8 cellular contexts compared by ENCODE assay signal in the genomic region with DNA sequence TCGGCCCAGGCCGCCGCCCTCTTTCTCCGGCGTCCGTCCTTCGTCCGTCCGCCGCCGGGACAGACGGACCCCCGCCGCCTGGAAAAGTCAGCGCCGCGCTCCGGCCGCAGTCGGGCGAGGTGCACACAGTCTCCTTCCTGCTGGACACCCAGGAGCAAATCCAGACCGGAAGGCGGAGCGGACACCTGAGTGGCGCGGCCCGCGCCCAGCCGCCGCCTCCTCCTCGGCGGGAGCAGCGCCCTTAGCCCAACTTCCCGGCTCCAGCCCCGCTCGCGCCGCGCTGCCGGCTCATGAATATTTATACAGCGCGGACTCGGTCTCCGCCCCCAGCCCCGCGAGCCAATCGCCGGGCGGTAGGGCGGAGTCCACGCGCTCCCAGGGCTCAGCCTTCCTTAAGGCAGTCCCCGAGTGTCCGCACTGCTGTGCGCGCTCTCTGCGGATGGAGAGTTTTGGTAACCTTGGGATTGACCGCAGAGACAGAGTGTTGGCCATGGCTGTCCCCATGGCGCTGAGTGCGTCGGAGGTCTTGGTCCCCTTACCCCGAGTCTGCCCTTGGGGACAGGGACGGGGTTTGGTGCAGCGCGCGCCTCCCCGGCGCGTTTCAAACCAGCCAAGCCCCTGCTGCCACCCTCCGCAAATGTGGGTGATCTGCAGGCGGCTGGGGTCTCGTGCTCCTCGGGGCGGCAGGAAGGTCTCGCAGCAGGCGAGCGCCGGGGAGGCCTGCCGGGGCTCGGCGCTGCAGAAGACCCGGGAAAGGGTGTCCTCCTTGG. TPM values are rescaled to one million over a fixed set of nuclear protein-coding genes. Genes with fewer than 3 reads are reported as not detected.
DNase-seq lines count a peak whose midpoint lies in the region; ATAC-seq and TF ChIP-seq lines count a peak whose summit lies in the region.

Gene FZD8 (minus strand): TSS at position 274 of the 770 bp plus-strand sequence. CDS start 867 bp downstream, outside the sequence.

- no peaks in the 10 kb centered on the region for H3K9me3 Mint-ChIP-seq in activated T-cell treated with anti-CD3 and anti-CD28 coated beads, Interleukin-2, amount 50 U/mL, for 72 hours

- peaks cover 13 to 47% (median 26%) of the 10 kb centered on the region in 3 donors for H3K4me1 ChIP-seq in esophagus squamous epithelium

- no peak for TF ChIP-seq CTCF in HL-60 (IDR thresholded peaks at IDR 0.05; ENCODE audit: insufficient read depth, low read length)
- no peak for TF ChIP-seq CTCF in esophagus squamous epithelium (IDR thresholded peaks at IDR 0.05)

- TF ChIP-seq POLR2A in esophagus squamous epithelium (IDR thresholded peaks at IDR 0.05) = peak in 3 of 4 donors; percentile 72 to 83 (median 78)

- peaks cover 32% of the 10 kb centered on the region for H3K27me3 Mint-ChIP-seq in activated T-cell treated with anti-CD3 and anti-CD28 coated beads, Interleukin-2, amount 50 U/mL, for 72 hours (ENCODE audit: low read depth)

- no peak within 1 kb of the TSS for H3K27ac Mint-ChIP-seq in activated T-cell treated with anti-CD3 and anti-CD28 coated beads, Interleukin-2, amount 50 U/mL, for 72 hours

- peaks cover 54% of the 10 kb centered on the region for H3K27me3 ChIP-seq in HL-60 (ENCODE audit: insufficient read depth, poor library complexity, severe bottlenecking)
- H3K27me3 ChIP-seq in esophagus squamous epithelium = peaks cover 0 to 57% (median 0%) of the 10 kb centered on the region in 4 donors

- intact Hi-C loops in esophagus squamous epithelium (cut with DNase I) = no loop called here

- no peaks in the 10 kb centered on the region for H3K9me3 ChIP-seq in esophagus squamous epithelium

- peak within 1 kb of the TSS; percentile 42 for H3K4me3 ChIP-seq in HL-60 (replicated peaks; ENCODE audit: insufficient read depth, low read length)
- peak within 1 kb of the TSS; percentile 65 to 85 (median 70) for H3K4me3 ChIP-seq in esophagus squamous epithelium

- H3K4me3 Mint-ChIP-seq in activated T-cell treated with anti-CD3 and anti-CD28 coated beads, Interleukin-2, amount 50 U/mL, for 72 hours = peak within 1 kb of the TSS; percentile 86 to 88

- H3K36me3 ChIP-seq in esophagus squamous epithelium = no peaks in the 10 kb centered on the region

- H3K36me3 Mint-ChIP-seq in activated T-cell treated with anti-CD3 and anti-CD28 coated beads, Interleukin-2, amount 50 U/mL, for 72 hours (ENCODE audit: insufficient read depth in 2 of 2) = no peaks in the 10 kb centered on the region

- WGBS in esophagus squamous epithelium, 2 donors = 0% methylated on average over 1 of the region's 82 CpGs; no CpG with 5 or more reads in 1 of the 2 donors

- ATAC-seq in GM19468 (IDR thresholded peaks at IDR 0.05; ENCODE audit: extremely low read depth, unreplicated experiment) = peak; percentile 79
- peak; percentile 84 to 88 for ATAC-seq in activated T-cell treated with anti-CD3 and anti-CD28 coated beads, Interleukin-2, amount 50 U/mL, for 72 hours (replicated peaks in 1 of 2)

- H3K4me1 Mint-ChIP-seq in activated T-cell treated with anti-CD3 and anti-CD28 coated beads, Interleukin-2, amount 50 U/mL, for 72 hours (ENCODE audit: low read depth) = peaks cover 12% of the 10 kb centered on the region

- H3K27ac ChIP-seq in HL-60 (replicated peaks) (no peak within 1 kb of the TSS), esophagus squamous epithelium (peak within 1 kb of the TSS; percentile 63 to 84 (median 77))

- DNase-seq in COLO668 (lab: John Stamatoyannopoulos, UW; ENCODE audit: unreplicated experiment) = peak; percentile 87
- peak; percentile 41 to 69 for DNase-seq in HL-60 (ENCODE audit: low read depth in 1 of 2, low spot score in 1 of 2)
- peak; percentile 45 for DNase-seq in NOMO-1 treated with DMSO at 0.1 percent for 48 hours (lab: John Stamatoyannopoulos, UW; ENCODE audit: unreplicated experiment)
- DNase-seq in activated T-cell treated with anti-CD3 and anti-CD28 coated beads, Interleukin-2, amount 50 U/mL, for 72 hours = peak; percentile 80 to 82
- DNase-seq in esophagus squamous epithelium (lab: John Stamatoyannopoulos, UW) = peak; percentile 47
- DNase-seq in myocyte (ENCODE audit: low read depth) = peak; percentile 93
- peak; percentile 43 for DNase-seq in stimulated activated CD8-positive, alpha-beta memory T cell treated with anti-CD3 and anti-CD28 coated beads, Interleukin-7, amount 100 ng/mL, for 24 hours (ENCODE audit: low read depth)

RNA-seq across cellular contexts. Expression of gene FZD8, which starts in this region (rescaled TPM):
- under 1 TPM; 0.35 to 0.50 TPM for total RNA-seq in activated T-cell treated with anti-CD3 and anti-CD28 coated beads, Interleukin-2, amount 50 U/mL, for 72 hours
- total RNA-seq in esophagus squamous epithelium = 1 to 10 TPM in 3 of 4 donors, under 1 TPM in 1; 0.53 to 2.3 (median 1.4) TPM
- 5.2 TPM in 2 replicates for total RNA-seq in myocyte
- polyA plus RNA-seq in myocyte (2012) = 53.1 TPM

Comparison
In these comparisons a context has a peak if more than half of its experiments do, and no peak if none do; other contexts are left out.
1. Peak in DNase-seq and ATAC-seq in activated T-cell treated with anti-CD3 and anti-CD28 coated beads, Interleukin-2, amount 50 U/mL, for 72 hours; RNA of the gene not detected or under 1 TPM.
2. DNase-seq: peak in every context shown above with its lines; median percentile 93 in myocyte; 87 in COLO668; 81 in activated T-cell treated with anti-CD3 and anti-CD28 coated beads, Interleukin-2, amount 50 U/mL, for 72 hours; 55 in HL-60; 47 in esophagus squamous epithelium; 45 in NOMO-1 treated with DMSO at 0.1 percent for 48 hours; 43 in stimulated activated CD8-positive, alpha-beta memory T cell treated with anti-CD3 and anti-CD28 coated beads, Interleukin-7, amount 100 ng/mL, for 24 hours.